1 cellular context compared by ENCODE assay signal in genomic region chr9:33860200-33860871, GRCh38.
TF ChIP-seq lines count a peak whose summit lies in the region.

No MANE protein-coding gene starts in this region.

TF ChIP-seq in liver, 16 proteins besides CTCF, POLR2A, EP300 and RAD21 (continued from another document):
- TF ChIP-seq GABPA (IDR thresholded peaks at IDR 0.05 in 1 of 2, conservative IDR thresholded peaks at IDR 0.05 in 1 of 2), result no peak
- TF ChIP-seq, protein P1, sequence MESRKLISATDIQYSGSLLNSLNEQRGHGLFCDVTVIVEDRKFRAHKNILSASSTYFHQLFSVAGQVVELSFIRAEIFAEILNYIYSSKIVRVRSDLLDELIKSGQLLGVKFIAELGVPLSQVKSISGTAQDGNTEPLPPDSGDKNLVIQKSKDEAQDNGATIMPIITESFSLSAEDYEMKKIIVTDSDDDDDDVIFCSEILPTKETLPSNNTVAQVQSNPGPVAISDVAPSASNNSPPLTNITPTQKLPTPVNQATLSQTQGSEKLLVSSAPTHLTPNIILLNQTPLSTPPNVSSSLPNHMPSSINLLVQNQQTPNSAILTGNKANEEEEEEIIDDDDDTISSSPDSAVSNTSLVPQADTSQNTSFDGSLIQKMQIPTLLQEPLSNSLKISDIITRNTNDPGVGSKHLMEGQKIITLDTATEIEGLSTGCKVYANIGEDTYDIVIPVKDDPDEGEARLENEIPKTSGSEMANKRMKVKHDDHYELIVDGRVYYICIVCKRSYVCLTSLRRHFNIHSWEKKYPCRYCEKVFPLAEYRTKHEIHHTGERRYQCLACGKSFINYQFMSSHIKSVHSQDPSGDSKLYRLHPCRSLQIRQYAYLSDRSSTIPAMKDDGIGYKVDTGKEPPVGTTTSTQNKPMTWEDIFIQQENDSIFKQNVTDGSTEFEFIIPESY (IDR thresholded peaks at IDR 0.05), result no peak
